1 cellular context compared by ENCODE assay signal in genomic region chr10:60235001-60235400, GRCh38.
TF ChIP-seq lines count a peak whose summit lies in the region.

No MANE protein-coding gene starts in this region.

TF ChIP-seq in IMR-90, 13 proteins besides CTCF, POLR2A, EP300 and RAD21 (continued from another document):
- TF ChIP-seq, protein P1, sequence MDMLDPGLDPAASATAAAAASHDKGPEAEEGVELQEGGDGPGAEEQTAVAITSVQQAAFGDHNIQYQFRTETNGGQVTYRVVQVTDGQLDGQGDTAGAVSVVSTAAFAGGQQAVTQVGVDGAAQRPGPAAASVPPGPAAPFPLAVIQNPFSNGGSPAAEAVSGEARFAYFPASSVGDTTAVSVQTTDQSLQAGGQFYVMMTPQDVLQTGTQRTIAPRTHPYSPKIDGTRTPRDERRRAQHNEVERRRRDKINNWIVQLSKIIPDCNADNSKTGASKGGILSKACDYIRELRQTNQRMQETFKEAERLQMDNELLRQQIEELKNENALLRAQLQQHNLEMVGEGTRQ (IDR thresholded peaks at IDR 0.05; ENCODE audit: low read depth, low read length), result peak; percentile 36
- no peak for TF ChIP-seq MAFK (IDR thresholded peaks at IDR 0.05; ENCODE audit: low read depth, low read length)
